Comparison of ENCODE assay signal across 8 cellular contexts in genomic region chr2:202267495-202267894, GRCh38. TPM values are rescaled to one million over a fixed set of nuclear protein-coding genes. Genes with fewer than 3 reads are reported as not detected.
DNase-seq lines count a peak whose midpoint lies in the region; FAIRE-seq and TF ChIP-seq lines count a peak whose summit lies in the region.

No MANE protein-coding gene starts in this region.

- H2AFZ ChIP-seq in endothelial cell of umbilical vein (ENCODE audit: low read depth, low read length) (no peak overlapping the region), parathyroid adenoma (no peak overlapping the region)

- H3K27me3 ChIP-seq in endothelial cell of umbilical vein (ENCODE audit: control insufficient read depth in 2 of 2, insufficient read depth in 2 of 2, low read length in 2 of 2): no peaks in the 10 kb centered on the region
- no peaks in the 10 kb centered on the region for H3K27me3 ChIP-seq in parathyroid adenoma (ENCODE audit: control insufficient read depth, insufficient read depth, low read length)

- H3K79me2 ChIP-seq in endothelial cell of umbilical vein (ENCODE audit: control insufficient read depth, insufficient read depth, low read length) (peaks cover 69% of the 10 kb centered on the region), parathyroid adenoma (peaks cover 57% of the 10 kb centered on the region)

- dilution Hi-C loops in endothelial cell of umbilical vein (cut with MboI; ENCODE audit: extremely low pct_ligation_motif_present, low sequenced_read_pairs): no loop called here

- H3K27ac ChIP-seq in endothelial cell of umbilical vein (ENCODE audit: insufficient read depth, low read depth, low read length) (no peak overlapping the region), parathyroid adenoma (no peak overlapping the region)

- H3K9ac ChIP-seq in ES-I3 (ENCODE audit: low read depth, low read length): peak overlapping the region; percentile 98
- H3K9ac ChIP-seq in endothelial cell of umbilical vein (replicated peaks; ENCODE audit: extremely low read depth, insufficient read depth, low read length): peak overlapping the region; percentile 95
- no peak overlapping the region for H3K9ac ChIP-seq in parathyroid adenoma

- H4K20me1 ChIP-seq in endothelial cell of umbilical vein (replicated peaks; ENCODE audit: control insufficient read depth, extremely low read depth, insufficient read depth, low read length): no peaks in the 10 kb centered on the region

- BruUV-seq in endothelial cell of umbilical vein (replicated peaks; lab: Mats Ljungman, UMichigan): no TSS peak

- POLR2A ChIA-PET in endothelial cell of umbilical vein (lab: Charles Lee): interaction anchor here (0.7 kb wide), 1 partner anchor 368 kb away, joined by 3 read pairs; no protein-coding TSS in a partner anchor

- H3K4me3 ChIP-seq in endothelial cell of umbilical vein (replicated peaks in 1 of 3; ENCODE audit: insufficient read depth in 1 of 3, low read depth in 1 of 3, low read length in 3 of 3): peak overlapping the region; percentile 43 to 96 (median 56)
- H3K4me3 ChIP-seq in parathyroid adenoma (ENCODE audit: low read depth, low read length): no peak overlapping the region

- CTCF ChIA-PET in endothelial cell of umbilical vein (lab: Charles Lee): interaction anchor here (2.3 kb wide), 1 partner anchor 11 kb away, joined by 12 read pairs; no protein-coding TSS in a partner anchor

- TF ChIP-seq CTCF in endothelial cell of umbilical vein (IDR thresholded peaks at IDR 0.05; ENCODE audit: extremely low read depth in 1 of 2, insufficient read depth in 1 of 2, low read depth in 1 of 2, low read length in 2 of 2) (no peak), parathyroid adenoma (IDR thresholded peaks at IDR 0.05) (no peak)

- TF ChIP-seq POLR2A in endothelial cell of umbilical vein (IDR thresholded peaks at IDR 0.05; ENCODE audit: low read depth, low read length): no peak

- FAIRE-seq in endothelial cell of umbilical vein (lab: Jason Lieb, UNC): peak; percentile 47

- no peaks in the 10 kb centered on the region for H3K36me3 ChIP-seq in ES-I3 (ENCODE audit: insufficient read depth, low read length)
- H3K36me3 ChIP-seq in endothelial cell of umbilical vein (ENCODE audit: control insufficient read depth in 2 of 2, extremely low read depth in 1 of 2, insufficient read depth in 2 of 2, low read length in 2 of 2): no peaks in the 10 kb centered on the region
- H3K36me3 ChIP-seq in parathyroid adenoma (ENCODE audit: control insufficient read depth, insufficient read depth, low read length): no peaks in the 10 kb centered on the region

- no peaks in the 10 kb centered on the region for H3K9me3 ChIP-seq in ES-I3 (ENCODE audit: control insufficient read depth, insufficient read depth, low read length)
- H3K9me3 ChIP-seq in endothelial cell of umbilical vein (replicated peaks; ENCODE audit: control insufficient read depth, insufficient read depth, low read length): no peaks in the 10 kb centered on the region
- H3K9me3 ChIP-seq in parathyroid adenoma (ENCODE audit: control insufficient read depth, low read length): no peaks in the 10 kb centered on the region

- intact Hi-C loops in endothelial cell of umbilical vein (cut with micrococcal nuclease): loop anchor here (5.0 kb wide), 1 partner anchor 45 kb away; no protein-coding TSS in a partner anchor

- H3K9me1 ChIP-seq in endothelial cell of umbilical vein (replicated peaks; ENCODE audit: control insufficient read depth, extremely low read depth, insufficient read depth, low read length): no peaks in the 10 kb centered on the region

- DNase-seq in M059J (ENCODE audit: low read depth) (peak; percentile 16), endothelial cell of umbilical vein (ENCODE audit: low read depth, low spot score) (no peak), NCI-H1092 (lab: John Stamatoyannopoulos, UW) (no peak), amniotic stem cell (lab: John Stamatoyannopoulos, UW) (no peak), NCI-H2081 treated with DMSO at 0.1 percent for 48 hours (lab: John Stamatoyannopoulos, UW) (no peak)
- DNase-seq in stimulated activated naive CD4-positive, alpha-beta T cell treated with Interleukin-2 at 50 U/mL for 16 hours (lab: John Stamatoyannopoulos, UW): no peak

- H3K4me1 ChIP-seq in ES-I3 (ENCODE audit: insufficient read depth, low read length): no peaks in the 10 kb centered on the region
- H3K4me1 ChIP-seq in endothelial cell of umbilical vein (ENCODE audit: control insufficient read depth, extremely low read depth, insufficient read depth, low read length): peaks cover 24% of the 10 kb centered on the region
- peaks cover 6% of the 10 kb centered on the region for H3K4me1 ChIP-seq in parathyroid adenoma

- H3K4me2 ChIP-seq in endothelial cell of umbilical vein (ENCODE audit: insufficient read depth, low read length) (peak overlapping the region; percentile 96), parathyroid adenoma (ENCODE audit: low read length) (peak overlapping the region; percentile 67)

TF ChIP-seq in endothelial cell of umbilical vein, 7 proteins besides CTCF, POLR2A, EP300 and RAD21:
- TF ChIP-seq FOS (IDR thresholded peaks at IDR 0.05; ENCODE audit: borderline replicate concordance, insufficient read depth, low read length): no peak
- TF ChIP-seq MYC (IDR thresholded peaks at IDR 0.05; ENCODE audit: low read depth, low read length): no peak
- TF ChIP-seq JUN (IDR thresholded peaks at IDR 0.05; ENCODE audit: borderline replicate concordance, insufficient read depth, insufficient read length, low read depth): no peak
- TF ChIP-seq MAX (IDR thresholded peaks at IDR 0.05; ENCODE audit: insufficient read depth, insufficient read length): no peak
- TF ChIP-seq GATA2 (IDR thresholded peaks at IDR 0.05; ENCODE audit: insufficient read depth, insufficient read length, low read depth, low read length): no peak
- TF ChIP-seq EZH2 (IDR thresholded peaks at IDR 0.05; ENCODE audit: borderline replicate concordance, low read depth, low read length, severe bottlenecking): no peak

RNA-seq across cellular contexts. Expression of gene NOP58, which starts 1.9 kb away (rescaled TPM):
- total RNA-seq in M059J (2014; rRNA removed; shearing (Covaris generic)): 57.0 and 90.4 TPM in 2 replicates
- 70.6 and 71.4 TPM in 2 replicates for total RNA-seq in endothelial cell of umbilical vein
- 12.0 and 21.7 TPM in 2 replicates for polyA plus RNA-seq in endothelial cell of umbilical vein
- 32.7 and 34.8 TPM in 2 replicates for polyA plus RNA-seq in endothelial cell of umbilical vein (2011; cell fraction: cytosol; rRNA removed)
- 69.6 and 107 TPM in 2 replicates for polyA plus RNA-seq in endothelial cell of umbilical vein (2011; cell fraction: nucleus; rRNA removed)
- polyA plus RNA-seq in endothelial cell of umbilical vein (2012): 62.0 and 91.9 TPM in 2 replicates
- 37.5 and 46.1 TPM in 2 replicates for polyA minus RNA-seq in endothelial cell of umbilical vein
- 48.1 TPM for polyA minus RNA-seq in endothelial cell of umbilical vein (2011; cell fraction: cytosol; rRNA and poly(A)+ RNA removed)
- 95.6 and 110 TPM in 2 replicates for polyA minus RNA-seq in endothelial cell of umbilical vein (2011; cell fraction: nucleus; rRNA and poly(A)+ RNA removed)

RNA-seq across cellular contexts. Expression of gene SUMO1, which starts 29.1 kb away (rescaled TPM):
- 207 and 214 TPM in 2 replicates for total RNA-seq in M059J (2014; rRNA removed; shearing (Covaris generic))
- 102 and 105 TPM in 2 replicates for total RNA-seq in endothelial cell of umbilical vein
- polyA plus RNA-seq in endothelial cell of umbilical vein: 32.7 and 38.5 TPM in 2 replicates
- 58.9 and 59.7 TPM in 2 replicates for polyA plus RNA-seq in endothelial cell of umbilical vein (2011; cell fraction: cytosol; rRNA removed)
- polyA plus RNA-seq in endothelial cell of umbilical vein (2011; cell fraction: nucleus; rRNA removed): 20.4 and 24.1 TPM in 2 replicates
- 122 and 164 TPM in 2 replicates for polyA plus RNA-seq in endothelial cell of umbilical vein (2012)
- 39.6 and 49.1 TPM in 2 replicates for polyA minus RNA-seq in endothelial cell of umbilical vein
- polyA minus RNA-seq in endothelial cell of umbilical vein (2011; cell fraction: cytosol; rRNA and poly(A)+ RNA removed): 31.9 TPM
- polyA minus RNA-seq in endothelial cell of umbilical vein (2011; cell fraction: nucleus; rRNA and poly(A)+ RNA removed): 11.5 and 18.3 TPM in 2 replicates
